Comparison of ENCODE assay signal across 15 cellular contexts in genomic region chr20:62489940-62490263, GRCh38. TPM values are rescaled to one million over a fixed set of nuclear protein-coding genes. Genes with fewer than 3 reads are reported as not detected.
DNase-seq lines count a peak whose midpoint lies in the region; ATAC-seq and TF ChIP-seq lines count a peak whose summit lies in the region.
"Had no signal": no experiment of that assay in that cellular context is flagged by ENCODE, and none has a peak within 500 bp of the region (broad histone marks: within the 10 kb centered on the region; RNA-seq: fewer than 3 reads in every experiment).

No MANE protein-coding gene starts in this region.

- BruUV-seq in PC-9 (replicated peaks; lab: Mats Ljungman, UMichigan) = no TSS peak

- no peak overlapping the region for H4K8ac ChIP-seq in neuronal stem cell (ENCODE audit: low read depth, low read length)

- no peak overlapping the region for H3K4ac ChIP-seq in neuronal stem cell (ENCODE audit: low read length)

- DNase-seq in right atrium auricular region (ENCODE audit: low spot score) = no peak
- no peak for DNase-seq in right cardiac atrium
- DNase-seq in PC-9 = no peak
- no peak for DNase-seq in neuronal stem cell (ENCODE audit: low spot score)
- no peak for DNase-seq in mucosa of gallbladder (ENCODE audit: low spot score)
- no peak for DNase-seq in activated CD4-positive, alpha-beta T cell treated with anti-CD3 and anti-CD28 coated beads for 48 hours
- DNase-seq: AML-193; C1 segment of cervical spinal cord; CD4-positive, alpha-beta T cell; DMS79 had no signal

- peaks cover 2% of the 10 kb centered on the region for H3K79me1 ChIP-seq in neuronal stem cell (ENCODE audit: low read depth, low read length)

- peak overlapping the region; percentile 21 for H3K14ac ChIP-seq in neuronal stem cell (ENCODE audit: low read length)

- H3K36me3 ChIP-seq in right atrium auricular region (no peaks in the 10 kb centered on the region), PC-9 (ENCODE audit: low read depth) (no peaks in the 10 kb centered on the region), duodenal mucosa (ENCODE audit: control insufficient read depth in 1 of 2, insufficient read depth in 2 of 2, low read length in 2 of 2) (no peaks in the 10 kb centered on the region), neuronal stem cell (replicated peaks in 1 of 2; ENCODE audit: control insufficient read depth in 2 of 2, insufficient read depth in 2 of 2, low read length in 2 of 2) (no peaks in the 10 kb centered on the region)

- no peak overlapping the region for H4K91ac ChIP-seq in neuronal stem cell (ENCODE audit: low read depth, low read length, poor library complexity)

- H3K23ac ChIP-seq in neuronal stem cell (ENCODE audit: low read depth, low read length, poor library complexity) = peak overlapping the region; percentile 1

- H3K9me2 ChIP-seq in PC-9 (ENCODE audit: insufficient read depth) = no peaks in the 10 kb centered on the region

- peak overlapping the region; percentile 75 for H2AK5ac ChIP-seq in neuronal stem cell (ENCODE audit: low read depth, low read length)

- no peak for TF ChIP-seq CTCF in right atrium auricular region (IDR thresholded peaks at IDR 0.05)
- TF ChIP-seq CTCF in PC-9 (conservative IDR thresholded peaks at IDR 0.05) = no peak

- H3K4me1 ChIP-seq in right atrium auricular region (peaks cover 0 to 71% of the 10 kb centered on the region in 2 donors), right cardiac atrium (ENCODE audit: control insufficient read depth, insufficient read depth, low read length) (no peaks in the 10 kb centered on the region), PC-9 (replicated peaks; ENCODE audit: insufficient read depth) (peaks cover 15% of the 10 kb centered on the region), duodenal mucosa (ENCODE audit: control insufficient read depth in 1 of 2, insufficient read depth in 2 of 2, low read length in 2 of 2) (peaks cover 24 to 32% of the 10 kb centered on the region in 2 donors), neuronal stem cell (ENCODE audit: control insufficient read depth in 2 of 2, insufficient read depth in 1 of 2, low read depth in 1 of 2, low read length in 2 of 2) (peaks cover 0 to 16% of the 10 kb centered on the region in 2 donors)

- no peak overlapping the region for H3K4me3 ChIP-seq in right atrium auricular region
- H3K4me3 ChIP-seq in right cardiac atrium (ENCODE audit: low read length) = no peak overlapping the region
- no peak overlapping the region for H3K4me3 ChIP-seq in PC-9
- peak overlapping the region in 1 of 2 donors; percentile 1 for H3K4me3 ChIP-seq in duodenal mucosa (ENCODE audit: low read depth in 1 of 2, low read length in 2 of 2)
- H3K4me3 ChIP-seq in neuronal stem cell (ENCODE audit: low read length in 2 of 2) = no peak overlapping the region
- H3K4me3 ChIP-seq: GM12878 had no signal

- H4K20me1 ChIP-seq in PC-9 (ENCODE audit: insufficient read depth) = 0 out of 2 replicates have a peak, but pooled peaks cover 3% of the 10 kb centered on the region

- CTCF ChIA-PET in PC-9 (lab: Charles Lee) = no interaction called here

- peak overlapping the region; percentile 92 for H2BK15ac ChIP-seq in neuronal stem cell (ENCODE audit: low read length)

- H3K27ac ChIP-seq in right atrium auricular region (peak overlapping the region; percentile 75 to 86), right cardiac atrium (ENCODE audit: low read length) (no peak overlapping the region), PC-9 (no peak overlapping the region), duodenal mucosa (ENCODE audit: low read depth, low read length) (peak overlapping the region; percentile 22), neuronal stem cell (replicated peaks; ENCODE audit: low read length) (no peak overlapping the region)
- H3K27ac ChIP-seq: 22Rv1, HL-60 had no signal

- intact Hi-C loops in right cardiac atrium (cut with DNase I) = loop anchor here in 2 of 4 donors (5.0 to 10.0 kb wide), 2 partner anchors 75 to 78 kb away; no protein-coding TSS in a partner anchor
- intact Hi-C loops in PC-9 (cut with micrococcal nuclease; ENCODE audit: unreplicated experiment) = no loop called here

- H3K27me3 ChIP-seq in right atrium auricular region (no peaks in the 10 kb centered on the region), right cardiac atrium (ENCODE audit: control insufficient read depth, insufficient read depth) (no peaks in the 10 kb centered on the region), PC-9 (ENCODE audit: insufficient read depth, low read depth) (peaks cover 29% of the 10 kb centered on the region; the same call in 1 of the 2 replicates), duodenal mucosa (ENCODE audit: control insufficient read depth in 1 of 2, insufficient read depth in 2 of 2, low read length in 2 of 2) (peaks cover 4 to 18% of the 10 kb centered on the region in 2 donors), neuronal stem cell (ENCODE audit: control insufficient read depth in 3 of 3, insufficient read depth in 3 of 3, low read depth in 1 of 3, low read length in 3 of 3) (peaks cover 0 to 78% (median 6%) of the 10 kb centered on the region in 3 experiments)

- H2BK12ac ChIP-seq in neuronal stem cell (ENCODE audit: low read length) = peak overlapping the region; percentile 84

- peak overlapping the region; percentile 80 for H3K18ac ChIP-seq in neuronal stem cell (ENCODE audit: low read length)

- WGBS in right cardiac atrium = 95% methylated on average over 8 of the region's 8 CpGs
- no CpG with 5 or more reads among the region's 8 CpGs for whole genome bisulfite sequencing in neuronal stem cell (ENCODE audit: extremely low coverage in 2 of 2, insufficient read length in 2 of 2, insufficient replicate concordance in 1 of 2), 2 donors

- H3F3A ChIP-seq in PC-9 (ENCODE audit: insufficient read depth, low read depth) = peaks cover 3% of the 10 kb centered on the region; the same call in 1 of the 2 replicates

- POLR2A ChIA-PET in PC-9 (lab: Charles Lee; ENCODE audit: unreplicated experiment) = interaction anchor here (0.6 kb wide), 1 partner anchor 37 kb away, joined by 5 read pairs; no protein-coding TSS in a partner anchor

- peak overlapping the region; percentile 5 for H2BK5ac ChIP-seq in neuronal stem cell (ENCODE audit: low read length)

- H3K4me2 ChIP-seq in PC-9 (peak overlapping the region; percentile 45; the same call in 1 of the 2 replicates), neuronal stem cell (ENCODE audit: insufficient read depth, low read length, poor library complexity, severe bottlenecking) (no peak overlapping the region)

- H3K9ac ChIP-seq in duodenal mucosa (ENCODE audit: low read depth in 1 of 2, low read length in 2 of 2) (no peak overlapping the region), neuronal stem cell (ENCODE audit: low read depth, low read length, poor library complexity) (peak overlapping the region; percentile 44)

- ATAC-seq in right cardiac atrium = no peak
- no peak for ATAC-seq in GM19397 (IDR thresholded peaks at IDR 0.05; ENCODE audit: unreplicated experiment)

- no peak overlapping the region for H2BK120ac ChIP-seq in neuronal stem cell (ENCODE audit: low read depth, low read length)

- H3K79me2 ChIP-seq in PC-9 (ENCODE audit: low read depth) = no peaks in the 10 kb centered on the region

- H3K9me3 ChIP-seq in right atrium auricular region (no peaks in the 10 kb centered on the region), right cardiac atrium (ENCODE audit: control insufficient read depth, low read length) (no peaks in the 10 kb centered on the region), PC-9 (ENCODE audit: insufficient read depth, low read depth) (no peaks in the 10 kb centered on the region), duodenal mucosa (ENCODE audit: control insufficient read depth in 1 of 2, low read length in 2 of 2) (no peaks in the 10 kb centered on the region), neuronal stem cell (replicated peaks in 1 of 2; ENCODE audit: control insufficient read depth in 2 of 2, insufficient read depth in 1 of 2, low read depth in 1 of 2, low read length in 2 of 2) (peaks cover 0 to 6% of the 10 kb centered on the region in 2 donors)

- H2AFZ ChIP-seq in PC-9 = no peak overlapping the region
- H2AFZ ChIP-seq in neuronal stem cell (ENCODE audit: low read length) = no peak overlapping the region

RNA-seq across cellular contexts. Expression of gene GATA5, which starts 14.1 kb away (rescaled TPM):
- total RNA-seq in right atrium auricular region (1 to 10 TPM; 6.9 to 9.6 TPM), right cardiac atrium (1 to 10 TPM; 2.3 to 3.1 (median 2.5) TPM), PC-9 (2021) (0.96 and 2.1 TPM in 2 replicates), mucosa of gallbladder (8.7 TPM)
- polyA plus RNA-seq in right cardiac atrium = 1.5 TPM
- 0.08 TPM for polyA plus RNA-seq in neuronal stem cell (2013, experiment 1 of 2)
- 0.11 TPM for polyA plus RNA-seq in neuronal stem cell (2013, experiment 2 of 2)
- total RNA-seq: CD4-positive, alpha-beta T cell; GM12878 had no signal
- polyA plus RNA-seq: GM12878 had no signal

Comparison
In these comparisons a context has a peak if more than half of its experiments do, and no peak if none do; other contexts are left out.
1. H3K27ac ChIP-seq: peak in right atrium auricular region (2 of 2) and duodenal mucosa (single experiment); none in right cardiac atrium (single experiment), PC-9 (single experiment) and neuronal stem cell (single experiment).